20 cellular contexts compared by ENCODE assay signal in the genomic region with DNA sequence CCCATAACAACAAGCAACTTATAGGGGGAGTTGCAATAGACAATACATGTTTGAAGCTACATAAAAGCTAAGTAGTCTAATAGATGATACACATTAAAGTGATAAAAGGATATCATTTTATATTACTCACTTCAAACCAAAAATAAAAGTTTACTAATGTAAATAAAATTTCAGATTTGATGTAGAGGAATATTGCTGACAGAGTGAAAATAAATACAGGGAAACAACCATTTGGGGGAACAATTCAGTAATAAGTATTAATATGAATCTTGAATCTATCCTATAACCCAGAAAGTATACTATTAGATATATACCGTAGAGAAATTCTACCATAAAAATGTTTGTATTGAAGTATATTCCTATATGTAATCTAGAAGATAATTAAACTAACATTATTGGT.
DNase-seq lines count a peak whose midpoint lies in the region; ATAC-seq, FAIRE-seq and TF ChIP-seq lines count a peak whose summit lies in the region.
"Had no signal": no experiment of that assay in that cellular context is flagged by ENCODE, and none has a peak within 500 bp of the region (broad histone marks: within the 10 kb centered on the region; RNA-seq: fewer than 3 reads in every experiment).

No MANE protein-coding gene starts in this region.

- TF ChIP-seq RAD21 in HepG2 (CRISPR knock-in tag; IDR thresholded peaks at IDR 0.05) (no peak), IMR-90 (IDR thresholded peaks at IDR 0.05; ENCODE audit: low read length) (no peak), K562 (CRISPR knock-in tag; conservative IDR thresholded peaks at IDR 0.05 in 1 of 2, IDR thresholded peaks at IDR 0.05 in 1 of 2) (no peak)

- H3K18ac ChIP-seq in IMR-90 (ENCODE audit: low read depth, low read length): no peak overlapping the region

- intact Hi-C loops in HepG2 (cut with micrococcal nuclease; ENCODE audit: unreplicated experiment): no loop called here
- intact Hi-C loops in right lobe of liver (cut with DNase I): no loop called here
- intact Hi-C loops in IMR-90 (cut with micrococcal nuclease): no loop called here
- intact Hi-C loops in K562 (cut with micrococcal nuclease): no loop called here

- no peak overlapping the region for H4K91ac ChIP-seq in IMR-90 (ENCODE audit: insufficient read depth, low read depth, low read length)

- H2BK20ac ChIP-seq in IMR-90 (ENCODE audit: low read depth, low read length): no peak overlapping the region

- H3K4me3 ChIP-seq in HepG2 (replicated peaks in 1 of 3; ENCODE audit: insufficient read depth in 1 of 3, low read depth in 2 of 3, low read length in 3 of 3): no peak overlapping the region
- no peak overlapping the region for H3K4me3 ChIP-seq in right lobe of liver
- H3K4me3 ChIP-seq in IMR-90 (ENCODE audit: insufficient read depth, low read depth, low read length): no peak overlapping the region
- no peak overlapping the region for H3K4me3 ChIP-seq in K562
- H3K4me3 ChIP-seq: BLaER1 treated with 17β-estradiol and CSF1 and Interleukin-3, amounts not matched to agents 10 nM and 100 nM had no signal

- no peak overlapping the region for H4K5ac ChIP-seq in IMR-90 (ENCODE audit: low read depth, low read length)

- no peak for FAIRE-seq in HepG2 (lab: Jason Lieb, UNC)
- FAIRE-seq in K562 (lab: Jason Lieb, UNC): no peak
- FAIRE-seq: D721Med, G401.6, GM12891, GM19239 had no signal

- ATAC-seq in HepG2 (no peak), right lobe of liver (no peak), IMR-90 (ENCODE audit: low read depth) (no peak), K562 (no peak), GM18861 (IDR thresholded peaks at IDR 0.05; ENCODE audit: unreplicated experiment) (no peak), GM18511 (IDR thresholded peaks at IDR 0.05; ENCODE audit: unreplicated experiment) (no peak)
- ATAC-seq: CD8-positive, alpha-beta T cell had no signal

- no peak overlapping the region for H2BK5ac ChIP-seq in IMR-90 (ENCODE audit: low read depth, low read length, poor library complexity, severe bottlenecking)

- BruUV-seq in HepG2 (replicated peaks; lab: Mats Ljungman, UMichigan) (no TSS peak), IMR-90 (replicated peaks; lab: Mats Ljungman, UMichigan) (no TSS peak), K562 (replicated peaks; lab: Mats Ljungman, UMichigan) (no TSS peak)

- H4K20me1 ChIP-seq in HepG2 (ENCODE audit: insufficient read depth, low read length): no peaks in the 10 kb centered on the region
- H4K20me1 ChIP-seq in IMR-90 (ENCODE audit: insufficient read depth, low read length): no peaks in the 10 kb centered on the region
- H4K20me1 ChIP-seq in K562 (replicated peaks; ENCODE audit: control insufficient read depth, insufficient read depth, low read length): no peaks in the 10 kb centered on the region
- H4K20me1 ChIP-seq: BLaER1 treated with 17β-estradiol and CSF1 and Interleukin-3, amounts not matched to agents 10 nM and 100 nM had no signal

- no peak for TF ChIP-seq EP300 in HepG2 (IDR thresholded peaks at IDR 0.05; ENCODE audit: low read depth in 2 of 2, low read length in 2 of 2)
- no peak for TF ChIP-seq EP300 in HepG2 (CRISPR knock-in tag; IDR thresholded peaks at IDR 0.05; ENCODE audit: borderline replicate concordance)
- TF ChIP-seq EP300 in K562 (IDR thresholded peaks at IDR 0.05; ENCODE audit: low read length): no peak

- H3K79me2 ChIP-seq in HepG2 (ENCODE audit: insufficient read depth, low read length): no peaks in the 10 kb centered on the region
- no peaks in the 10 kb centered on the region for H3K79me2 ChIP-seq in K562 (ENCODE audit: control insufficient read depth, insufficient read depth, low read length)

- H3K4ac ChIP-seq in IMR-90 (ENCODE audit: low read depth, low read length): no peak overlapping the region

- TF ChIP-seq POLR2A in HepG2 (IDR thresholded peaks at IDR 0.05; ENCODE audit: insufficient read depth in 1 of 2, low read depth in 2 of 2, low read length in 2 of 2) (no peak), right lobe of liver (IDR thresholded peaks at IDR 0.05) (no peak), IMR-90 (IDR thresholded peaks at IDR 0.05; ENCODE audit: low read depth, low read length) (no peak), K562 (conservative IDR thresholded peaks at IDR 0.05) (no peak)

- H3K4me2 ChIP-seq in HepG2 (ENCODE audit: low read depth, low read length) (no peak overlapping the region), IMR-90 (ENCODE audit: low read depth, low read length) (no peak overlapping the region), K562 (ENCODE audit: insufficient read depth, low read length) (no peak overlapping the region)
- H3K4me2 ChIP-seq: BLaER1 treated with 17β-estradiol and CSF1 and Interleukin-3, amounts not matched to agents 10 nM and 100 nM had no signal

- H3K27ac ChIP-seq in HepG2 (ENCODE audit: extremely low read length, insufficient read depth, low read length) (no peak overlapping the region), right lobe of liver (no peak overlapping the region), IMR-90 (ENCODE audit: insufficient read depth, low read length) (no peak overlapping the region), K562 (ENCODE audit: extremely low read depth, low read depth, low read length) (no peak overlapping the region)
- H3K27ac ChIP-seq: 22Rv1; BLaER1 treated with 17β-estradiol and CSF1 and Interleukin-3, amounts not matched to agents 10 nM and 100 nM; C4-2B had no signal

- H3K36me3 ChIP-seq in HepG2 (replicated peaks in 1 of 2; ENCODE audit: control insufficient read depth in 1 of 2, insufficient read depth in 2 of 2, low read length in 2 of 2) (no peaks in the 10 kb centered on the region), right lobe of liver (no peaks in the 10 kb centered on the region), IMR-90 (ENCODE audit: control insufficient read depth, insufficient read depth, low read length) (no peaks in the 10 kb centered on the region), K562 (ENCODE audit: control insufficient read depth, insufficient read depth, low read length) (no peaks in the 10 kb centered on the region)
- H3K36me3 ChIP-seq: BLaER1 treated with 17β-estradiol and CSF1 and Interleukin-3, amounts not matched to agents 10 nM and 100 nM had no signal

- H3K9ac ChIP-seq in HepG2 (ENCODE audit: insufficient read depth, low read depth, low read length) (no peak overlapping the region), IMR-90 (ENCODE audit: low read depth, low read length) (no peak overlapping the region), K562 (ENCODE audit: insufficient read depth in 1 of 2, low read depth in 2 of 2, low read length in 2 of 2) (no peak overlapping the region)
- H3K9ac ChIP-seq: BLaER1 treated with 17β-estradiol and CSF1 and Interleukin-3, amounts not matched to agents 10 nM and 100 nM had no signal

- H3K9me1 ChIP-seq in IMR-90 (ENCODE audit: insufficient read depth, low read length) (no peaks in the 10 kb centered on the region), K562 (ENCODE audit: control insufficient read depth, insufficient read depth, low read length) (no peaks in the 10 kb centered on the region)

- H3K4me1 ChIP-seq in HepG2 (ENCODE audit: insufficient read depth, low read length) (no peaks in the 10 kb centered on the region), right lobe of liver (no peaks in the 10 kb centered on the region), IMR-90 (ENCODE audit: control insufficient read depth, insufficient read depth, low read length) (no peaks in the 10 kb centered on the region), K562 (replicated peaks in 1 of 2; ENCODE audit: control insufficient read depth in 2 of 2, insufficient read depth in 2 of 2, low read length in 2 of 2) (no peaks in the 10 kb centered on the region)
- H3K4me1 ChIP-seq: BLaER1 treated with 17β-estradiol and CSF1 and Interleukin-3, amounts not matched to agents 10 nM and 100 nM; Caco-2 had no signal

- H3K9me3 ChIP-seq in HepG2 (ENCODE audit: low read length) (no peaks in the 10 kb centered on the region), right lobe of liver (peaks cover 0 to 3% (median 0%) of the 10 kb centered on the region in 4 donors), IMR-90 (ENCODE audit: control insufficient read depth, insufficient read depth, low read length) (peaks cover 5% of the 10 kb centered on the region; the same call in 1 of the 2 replicates), K562 (replicated peaks; ENCODE audit: control insufficient read depth, insufficient read depth, low read depth, low read length) (no peaks in the 10 kb centered on the region)

- no peak overlapping the region for H2AK9ac ChIP-seq in IMR-90 (replicated peaks; ENCODE audit: low read depth, low read length, poor library complexity)

- CTCF ChIA-PET in HepG2 (lab: Yijun Ruan, JAX; ENCODE audit: low intra/inter-chr PET ratio, low total read pairs) (no interaction called here), IMR-90 (lab: Yijun Ruan, JAX) (interaction anchor here (0.6 kb wide), 1 partner anchor 1333 kb away, joined by 3 read pairs; no protein-coding TSS in a partner anchor), K562 (lab: Yijun Ruan, JAX; ENCODE audit: low intra/inter-chr PET ratio) (no interaction called here)

- no peak overlapping the region for H2AK5ac ChIP-seq in IMR-90 (ENCODE audit: low read depth, low read length)

- DNase-seq in HepG2 (ENCODE audit: low spot score): no peak
- no peak for DNase-seq in right lobe of liver
- DNase-seq in IMR-90: no peak
- no peak for DNase-seq in K562 (ENCODE audit: extremely low read depth in 1 of 4, low spot score in 3 of 4)
- DNase-seq: AML-193; Caco-2; Calu3; CD4-positive, alpha-beta T cell; CD8-positive, alpha-beta T cell; DMS79 treated with DMSO at 0.1 percent for 48 hours; GF-D8 had no signal

- 6% methylated on average over 1 of the region's 1 CpG for WGBS in HepG2 (ENCODE audit: low lambda C conversion rate)
- WGBS in right lobe of liver (ENCODE audit: insufficient coverage, low coverage, low lambda C conversion rate, missing lambda C conversion rate): 55% methylated on average over 1 of the region's 1 CpG
- no CpG with 5 or more reads among the region's 1 CpG for WGBS in IMR-90 (ENCODE audit: extremely low coverage in 2 of 2, insufficient read length in 1 of 2), 2 experiments
- WGBS in K562 (ENCODE audit: insufficient coverage, low coverage, missing lambda C conversion rate): 0% methylated on average over 1 of the region's 1 CpG

- H3K27me3 ChIP-seq in HepG2 (ENCODE audit: control insufficient read depth in 1 of 2, insufficient read depth in 2 of 2, low read length in 2 of 2): no peaks in the 10 kb centered on the region
- H3K27me3 ChIP-seq in right lobe of liver: no peaks in the 10 kb centered on the region
- H3K27me3 ChIP-seq in IMR-90 (ENCODE audit: control insufficient read depth, insufficient read depth, low read length): no peaks in the 10 kb centered on the region
- no peaks in the 10 kb centered on the region for H3K27me3 ChIP-seq in K562 (ENCODE audit: control insufficient read depth in 2 of 2, insufficient read depth in 2 of 2, low read length in 2 of 2)
- H3K27me3 ChIP-seq: BLaER1 treated with 17β-estradiol and CSF1 and Interleukin-3, amounts not matched to agents 10 nM and 100 nM had no signal

- H3K56ac ChIP-seq in IMR-90 (ENCODE audit: extremely low read depth, insufficient read depth, low read length): no peak overlapping the region

- H3K23ac ChIP-seq in IMR-90 (ENCODE audit: low read depth, low read length): no peak overlapping the region

- H2BK120ac ChIP-seq in IMR-90 (ENCODE audit: low read depth, low read length): no peak overlapping the region

- H4K8ac ChIP-seq in IMR-90 (ENCODE audit: low read depth in 2 of 2, low read length in 2 of 2): no peak overlapping the region

- TF ChIP-seq CTCF in HepG2 (CRISPR knock-in tag; IDR thresholded peaks at IDR 0.05) (no peak), right lobe of liver (IDR thresholded peaks at IDR 0.05) (no peak), IMR-90 (conservative IDR thresholded peaks at IDR 0.05; ENCODE audit: low read depth, low read length) (no peak), K562 (IDR thresholded peaks at IDR 0.05 in 2 of 3, conservative IDR thresholded peaks at IDR 0.05 in 1 of 3; ENCODE audit: insufficient read depth in 2 of 3, low read depth in 1 of 3, low read length in 3 of 3) (no peak)

- no peak overlapping the region for H2BK15ac ChIP-seq in IMR-90 (ENCODE audit: low read depth, low read length)

- in situ Hi-C loops in HepG2 (cut with HindIII; ENCODE audit: extremely low pct_ligation_motif_present, low pct_unique_long_range_greater_than_20kb) (no loop called here), IMR-90 (cut with MboI; ENCODE audit: low sequenced_read_pairs) (no loop called here), K562 (cut with MboI) (no loop called here)

- H3K79me1 ChIP-seq in IMR-90 (ENCODE audit: low read depth in 1 of 2, low read length in 2 of 2): no peaks in the 10 kb centered on the region

- no peak overlapping the region for H3K14ac ChIP-seq in IMR-90 (replicated peaks; ENCODE audit: low read depth, low read length)

- dilution Hi-C loops in IMR-90 (cut with HindIII; ENCODE audit: low sequenced_read_pairs, unreplicated experiment): no loop called here

- POLR2A ChIA-PET in HepG2 (lab: Yijun Ruan, JAX): no interaction called here
- POLR2A ChIA-PET in IMR-90 (lab: Charles Lee; ENCODE audit: unreplicated experiment): no interaction called here
- POLR2A ChIA-PET in K562 (lab: Yijun Ruan, JAX): no interaction called here

- no peak overlapping the region for H2AFZ ChIP-seq in HepG2 (ENCODE audit: low read length)
- H2AFZ ChIP-seq in IMR-90 (replicated peaks; ENCODE audit: low read length, poor library complexity): no peak overlapping the region
- no peak overlapping the region for H2AFZ ChIP-seq in K562 (ENCODE audit: low read depth, low read length)
